Comparison of ENCODE assay signal across 1 cellular context in genomic region chr1:36101546-36101945, GRCh38.
TF ChIP-seq lines count a peak whose summit lies in the region.

No MANE protein-coding gene starts in this region.

TF ChIP-seq in endothelial cell of umbilical vein, 7 proteins besides CTCF, POLR2A, EP300 and RAD21:
- TF ChIP-seq POLR2AphosphoS5 (IDR thresholded peaks at IDR 0.05; ENCODE audit: insufficient read depth, low read depth, low read length) (no peak), GATA2 (IDR thresholded peaks at IDR 0.05; ENCODE audit: insufficient read depth, insufficient read length, low read depth, low read length) (no peak), JUN (IDR thresholded peaks at IDR 0.05; ENCODE audit: borderline replicate concordance, insufficient read depth, insufficient read length, low read depth) (no peak), MYC (IDR thresholded peaks at IDR 0.05; ENCODE audit: low read depth, low read length) (no peak), FOS (IDR thresholded peaks at IDR 0.05; ENCODE audit: borderline replicate concordance, insufficient read depth, low read length) (no peak), EZH2 (IDR thresholded peaks at IDR 0.05; ENCODE audit: borderline replicate concordance, low read depth, low read length, severe bottlenecking) (no peak)
- TF ChIP-seq, protein P1, sequence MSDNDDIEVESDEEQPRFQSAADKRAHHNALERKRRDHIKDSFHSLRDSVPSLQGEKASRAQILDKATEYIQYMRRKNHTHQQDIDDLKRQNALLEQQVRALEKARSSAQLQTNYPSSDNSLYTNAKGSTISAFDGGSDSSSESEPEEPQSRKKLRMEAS (IDR thresholded peaks at IDR 0.05; ENCODE audit: insufficient read depth, insufficient read length), result no peak
